In the genomic region with DNA sequence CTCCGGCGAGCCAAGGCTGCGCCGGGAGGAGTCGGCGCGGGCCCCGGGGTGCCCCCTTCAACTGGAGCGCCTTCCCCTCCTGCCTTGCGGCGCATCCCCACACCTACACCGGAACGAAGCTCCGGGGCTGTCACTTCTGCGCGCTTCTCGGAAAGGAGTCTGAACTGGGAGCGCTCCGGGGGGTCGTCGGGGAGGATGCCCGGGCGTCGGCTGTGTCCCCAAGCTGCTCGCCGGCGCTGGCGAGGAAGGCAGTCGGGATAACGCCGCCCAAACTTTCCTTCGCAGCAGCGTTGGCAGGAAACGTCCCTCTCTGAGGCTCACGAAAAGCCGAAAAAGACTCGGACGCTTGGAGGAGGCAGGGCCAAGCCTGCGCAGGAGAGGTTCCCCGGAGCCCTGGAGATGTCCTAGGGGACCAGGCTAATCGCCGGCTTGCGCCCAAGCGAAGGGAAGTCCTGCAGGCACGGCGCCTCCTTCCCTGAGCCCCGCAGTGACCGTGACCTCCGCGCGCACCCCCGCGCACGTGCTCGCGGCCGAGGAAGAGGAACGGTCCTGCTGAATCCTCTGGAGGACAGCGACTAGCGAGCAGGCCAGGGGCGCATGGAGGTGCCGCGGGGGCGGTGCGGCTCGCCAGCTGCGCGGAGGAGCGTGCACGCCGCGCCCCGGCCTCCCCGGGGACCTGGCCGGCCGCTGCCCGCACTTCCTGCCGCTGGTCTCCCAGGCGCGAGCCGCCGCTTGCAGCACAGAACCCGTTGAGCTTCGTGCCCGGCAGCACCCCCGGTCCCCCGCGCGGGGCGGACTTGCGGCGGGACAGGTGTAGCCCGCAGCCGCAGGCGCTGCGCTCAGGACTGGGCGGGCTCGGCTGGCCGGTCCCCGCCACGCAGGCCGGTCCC, we compare ENCODE assay signal across 8 cellular contexts. TPM values are rescaled to one million over a fixed set of nuclear protein-coding genes. Genes with fewer than 3 reads are reported as not detected.
DNase-seq lines count a peak whose midpoint lies in the region; ATAC-seq and TF ChIP-seq lines count a peak whose summit lies in the region.

Gene SH3RF3 (plus strand): TSS at position 740 of the 890 bp plus-strand sequence.

- peak within 1 kb of the TSS; percentile 54 for H3K9ac ChIP-seq in neural cell (ENCODE audit: low read length)

- H2AFZ ChIP-seq in neural cell (ENCODE audit: low read depth, low read length), result peak within 1 kb of the TSS; percentile 40

- peaks cover 0 to 46% (median 3%) of the 10 kb centered on the region in 3 donors for H3K4me1 ChIP-seq in gastroesophageal sphincter

- H3K4me3 ChIP-seq in LNCaP clone FGC (ENCODE audit: low read depth, low read length) (peak within 1 kb of the TSS; percentile 47), gastroesophageal sphincter (peak within 1 kb of the TSS; percentile 54 to 89), neural cell (ENCODE audit: low read length) (peak within 1 kb of the TSS; percentile 81)

- peak within 1 kb of the TSS; percentile 62 for H3K4me2 ChIP-seq in neural cell (ENCODE audit: low read length)

- ATAC-seq in gastroesophageal sphincter, result peak; percentile 35
- ATAC-seq in HG02973 (IDR thresholded peaks at IDR 0.05; ENCODE audit: unreplicated experiment), result no peak

- H3K9me2 ChIP-seq in neural cell (ENCODE audit: insufficient read depth, low read length), result no peaks in the 10 kb centered on the region

- no CpG with 5 or more reads among the region's 102 CpGs for WGBS in gastroesophageal sphincter (ENCODE audit: low coverage in 1 of 2), 2 donors

- H3K27me3 ChIP-seq in gastroesophageal sphincter (peaks cover 9% of the 10 kb centered on the region), neural cell (ENCODE audit: insufficient read depth, low read depth, low read length) (peaks cover 46% of the 10 kb centered on the region)

- no peaks in the 10 kb centered on the region for H4K20me1 ChIP-seq in neural cell (ENCODE audit: insufficient read depth)

- no peaks in the 10 kb centered on the region for H3F3A ChIP-seq in neural cell (ENCODE audit: insufficient read depth, low read length, poor library complexity, severe bottlenecking)

- peak in 1 of 2 donors; percentile 10 for TF ChIP-seq POLR2A in gastroesophageal sphincter (IDR thresholded peaks at IDR 0.05)

- H3K36me3 ChIP-seq in gastroesophageal sphincter (no peaks in the 10 kb centered on the region), neural cell (ENCODE audit: insufficient read depth, low read length) (no peaks in the 10 kb centered on the region)

- DNase-seq in stimulated activated CD4-positive, alpha-beta T cell treated with anti-CD3 and anti-CD28 coated beads, Interleukin-12 subunit alpha, Interleukin-12 subunit beta, amount 100 ng/mL, for 4 hours, result peak; percentile 25
- DNase-seq in stimulated activated CD4-positive, alpha-beta T cell treated with anti-CD3 and anti-CD28 coated beads, Interleukin-1b, Interleukin-23, amount 100 ng/mL, for 48 hours, result no peak
- DNase-seq in LNCaP clone FGC (ENCODE audit: low read depth), result no peak
- DNase-seq in activated effector memory CD4-positive, alpha-beta T cell treated with Interleukin-2 at 50 U/mL for 16 hours, result peak; percentile 6
- DNase-seq in effector CD4-positive, alpha-beta T cell, result no peak

- TF ChIP-seq CTCF in LNCaP clone FGC (IDR thresholded peaks at IDR 0.05; ENCODE audit: control insufficient read depth, extremely low read depth, insufficient read depth) (no peak), gastroesophageal sphincter (IDR thresholded peaks at IDR 0.05) (peak in 1 of 4 experiments; percentile 23), neural cell (IDR thresholded peaks at IDR 0.05; ENCODE audit: poor library complexity, severe bottlenecking) (peak; percentile 17)

- TF ChIP-seq RAD21 in neural cell (conservative IDR thresholded peaks at IDR 0.05), result no peak

- no peaks in the 10 kb centered on the region for H3K9me3 ChIP-seq in gastroesophageal sphincter
- H3K9me3 ChIP-seq in neural cell (ENCODE audit: low read length), result no peaks in the 10 kb centered on the region

- H3K27ac ChIP-seq in gastroesophageal sphincter, result peak within 1 kb of the TSS; percentile 44 to 89 (median 82)
- no peak within 1 kb of the TSS for H3K27ac ChIP-seq in neural cell (ENCODE audit: low read length)

- no peaks in the 10 kb centered on the region for H3K79me2 ChIP-seq in neural cell (replicated peaks; ENCODE audit: insufficient read depth, low read length)

- TF ChIP-seq EP300 in gastroesophageal sphincter (IDR thresholded peaks at IDR 0.05) (no peak), neural cell (conservative IDR thresholded peaks at IDR 0.05; ENCODE audit: poor library complexity, severe bottlenecking) (no peak)

TF ChIP-seq in neural cell, 6 proteins besides CTCF, POLR2A, EP300 and RAD21:
- no peak for TF ChIP-seq EZH2 (IDR thresholded peaks at IDR 0.05; ENCODE audit: borderline replicate concordance, insufficient read depth, low read length, poor library complexity, severe bottlenecking)
- peak; percentile 3 for TF ChIP-seq POLR2AphosphoS5 (IDR thresholded peaks at IDR 0.05)
- peak; percentile 43 for TF ChIP-seq REST (IDR thresholded peaks at IDR 0.05; ENCODE audit: borderline replicate concordance)
- TF ChIP-seq TAF1 (IDR thresholded peaks at IDR 0.05; ENCODE audit: low read depth), result no peak
- TF ChIP-seq MXI1 (conservative IDR thresholded peaks at IDR 0.05; ENCODE audit: poor library complexity, severe bottlenecking), result peak; percentile 74
- TF ChIP-seq SMC3 (conservative IDR thresholded peaks at IDR 0.05; ENCODE audit: poor library complexity), result no peak

RNA-seq across cellular contexts. Expression of gene SH3RF3, which starts in this region (rescaled TPM):
- total RNA-seq in gastroesophageal sphincter, result 10 to 100 TPM; 10.1 to 15.8 (median 13.2) TPM
- 0.52 and 0.53 TPM in 2 replicates for polyA plus RNA-seq in neural cell
- polyA minus RNA-seq in neural cell, result 1.2 and 1.7 TPM in 2 replicates

Comparison
In these comparisons a context has a peak if more than half of its experiments do, and no peak if none do; other contexts are left out.
1. DNase-seq: peak in stimulated activated CD4-positive, alpha-beta T cell treated with anti-CD3 and anti-CD28 coated beads, Interleukin-12 subunit alpha, Interleukin-12 subunit beta, amount 100 ng/mL, for 4 hours (single experiment) and activated effector memory CD4-positive, alpha-beta T cell treated with Interleukin-2 at 50 U/mL for 16 hours (single experiment); none in stimulated activated CD4-positive, alpha-beta T cell treated with anti-CD3 and anti-CD28 coated beads, Interleukin-1b, Interleukin-23, amount 100 ng/mL, for 48 hours (single experiment), LNCaP clone FGC (single experiment) and effector CD4-positive, alpha-beta T cell (single experiment).
2. Peak in every context shown above with its lines, with median percentiles within 50 percentile points of each other: H3K4me3 ChIP-seq.